In genomic region chr14:88554458-88555286, GRCh38 we compare ENCODE assay signal across 8 cellular contexts. TPM values are rescaled to one million over a fixed set of nuclear protein-coding genes. Genes with fewer than 3 reads are reported as not detected.
DNase-seq lines count a peak whose midpoint lies in the region; ATAC-seq and TF ChIP-seq lines count a peak whose summit lies in the region.

Gene PTPN21 (minus strand): TSS chr14:88555007. CDS start chr14:88550417, 4,590 bp downstream.

- POLR2A ChIA-PET in Panc1 (lab: Charles Lee) = no interaction called here

- peaks cover 36% of the 10 kb centered on the region for H3K4me1 ChIP-seq in GM23248 (ENCODE audit: insufficient read depth)
- H3K4me1 ChIP-seq in Panc1 (ENCODE audit: control insufficient read depth, insufficient read depth, low read length) = peaks cover 18% of the 10 kb centered on the region
- peaks cover 0 to 43% (median 32%) of the 10 kb centered on the region in 4 donors for H3K4me1 ChIP-seq in sigmoid colon

- H3K9me3 ChIP-seq in GM23248 (ENCODE audit: low read depth) (no peaks in the 10 kb centered on the region), Panc1 (ENCODE audit: control insufficient read depth, insufficient read depth, low read depth, low read length) (no peaks in the 10 kb centered on the region), sigmoid colon (no peaks in the 10 kb centered on the region)

- no TSS peak for BruUV-seq in Panc1 (replicated peaks; lab: Mats Ljungman, UMichigan)

- no peak for TF ChIP-seq POLR2A in sigmoid colon (IDR thresholded peaks at IDR 0.05)

- H3K9me3 Mint-ChIP-seq in central memory CD8-positive, alpha-beta T cell = no peaks in the 10 kb centered on the region

- peak within 1 kb of the TSS; percentile 99 for H3K4me2 ChIP-seq in GM23248 (ENCODE audit: unreplicated experiment)

- H3K36me3 Mint-ChIP-seq in central memory CD8-positive, alpha-beta T cell (ENCODE audit: insufficient read depth) = peaks cover 6% of the 10 kb centered on the region

- no peaks in the 10 kb centered on the region for H3K36me3 ChIP-seq in GM23248 (ENCODE audit: low read depth)
- no peaks in the 10 kb centered on the region for H3K36me3 ChIP-seq in Panc1 (ENCODE audit: control insufficient read depth, insufficient read depth, low read length)
- H3K36me3 ChIP-seq in sigmoid colon = peaks cover 0 to 7% (median 0%) of the 10 kb centered on the region in 4 donors

- H3K4me3 ChIP-seq in GM23248 = peak within 1 kb of the TSS; percentile 99
- peak within 1 kb of the TSS; percentile 80 to 83 for H3K4me3 ChIP-seq in Panc1 (ENCODE audit: low read depth in 2 of 2, low read length in 2 of 2)
- H3K4me3 ChIP-seq in sigmoid colon = peak within 1 kb of the TSS; percentile 70 to 80 (median 78)

- H3K79me2 ChIP-seq in GM23248 (ENCODE audit: insufficient read depth) = peaks cover 45% of the 10 kb centered on the region

- peak within 1 kb of the TSS; percentile 85 for H3K9ac ChIP-seq in GM23248

- H3K4me3 Mint-ChIP-seq in central memory CD8-positive, alpha-beta T cell = peak within 1 kb of the TSS; percentile 55

- ATAC-seq in Panc1 (peak; percentile 91), HG02884 (IDR thresholded peaks at IDR 0.05; ENCODE audit: unreplicated experiment) (no peak)
- ATAC-seq in central memory CD8-positive, alpha-beta T cell (replicated peaks; ENCODE audit: extremely low read depth, poor library complexity, severe bottlenecking) = no peak

- intact Hi-C loops in Panc1 (cut with micrococcal nuclease; ENCODE audit: unreplicated experiment) = loop anchor here (10.0 kb wide), 1 partner anchor 60 kb away; no protein-coding TSS in a partner anchor
- intact Hi-C loops in sigmoid colon (cut with DNase I) = loop anchor here (5.0 to 10.0 kb wide), 3 partner anchors 170 to 562 kb away; partner anchors contain the start of genes GALC, SPATA7 and TTC8

- peak; percentile 89 for DNase-seq in Daoy (ENCODE audit: low read depth)
- peak; percentile 88 for DNase-seq in GM23248
- no peak for DNase-seq in Panc1 (ENCODE audit: low read depth, low spot score)
- DNase-seq in central memory CD8-positive, alpha-beta T cell (ENCODE audit: low spot score in 2 of 2) = no peak
- DNase-seq in iPS-NIHi11 (ENCODE audit: low spot score) = peak; percentile 91
- DNase-seq in sigmoid colon = peak; percentile 88
- DNase-seq in NCI-H187 (lab: John Stamatoyannopoulos, UW) = no peak

- in situ Hi-C loops in GM23248 (cut with MboI) (loop anchor here (25.0 kb wide), 1 partner anchor 542 kb away; the partner anchor contains the start of gene GPR65), Panc1 (cut with HindIII; ENCODE audit: low pct_unique_long_range_greater_than_20kb, low sequenced_read_pairs) (no loop called here)

- CTCF ChIA-PET in Panc1 (lab: Charles Lee) = no interaction called here

- peaks cover 29% of the 10 kb centered on the region for H3K4me1 Mint-ChIP-seq in central memory CD8-positive, alpha-beta T cell

- H3K27me3 ChIP-seq in GM23248 (replicated peaks; ENCODE audit: insufficient read depth) (no peaks in the 10 kb centered on the region), Panc1 (ENCODE audit: control insufficient read depth, insufficient read depth, low read length) (no peaks in the 10 kb centered on the region), sigmoid colon (no peaks in the 10 kb centered on the region)

- H4K20me1 ChIP-seq in GM23248 (ENCODE audit: insufficient read depth) = no peaks in the 10 kb centered on the region

- TF ChIP-seq EP300 in sigmoid colon (IDR thresholded peaks at IDR 0.05) = no peak

- no peaks in the 10 kb centered on the region for H3K9me2 ChIP-seq in GM23248 (ENCODE audit: insufficient read depth)

- H3K27ac ChIP-seq in GM23248 (peak within 1 kb of the TSS; percentile 65), Panc1 (ENCODE audit: low read length) (peak within 1 kb of the TSS; percentile 84), sigmoid colon (peak within 1 kb of the TSS; percentile 85 to 93 (median 90))

- no peak within 1 kb of the TSS for H3K27ac Mint-ChIP-seq in central memory CD8-positive, alpha-beta T cell (ENCODE audit: low read depth)

- H2AFZ ChIP-seq in GM23248 = peak within 1 kb of the TSS; percentile 84

- TF ChIP-seq CTCF in Panc1 (IDR thresholded peaks at IDR 0.05) (no peak), sigmoid colon (IDR thresholded peaks at IDR 0.05) (no peak)

- H3K27me3 Mint-ChIP-seq in central memory CD8-positive, alpha-beta T cell = peaks cover 65% of the 10 kb centered on the region

- H3F3A ChIP-seq in GM23248 (ENCODE audit: insufficient read depth) = peaks cover 22% of the 10 kb centered on the region

- WGBS in GM23248 (ENCODE audit: low coverage in 1 of 2, low lambda C conversion rate in 2 of 2, missing lambda C conversion rate in 2 of 2), 2 experiments = 1% methylated on average over 57 to 61 of the region's 103 CpGs
- 1% methylated on average over 103 of the region's 103 CpGs for WGBS in sigmoid colon, 2 donors

RNA-seq across cellular contexts. Expression of gene PTPN21, which starts in this region (rescaled TPM):
- total RNA-seq in Daoy (2014; rRNA removed; shearing (Covaris generic)) = 4.8 and 7.7 TPM in 2 replicates
- total RNA-seq in GM23248 (2014; rRNA removed; shearing (Covaris generic)) = 13.3 and 21.2 TPM in 2 replicates
- polyA plus RNA-seq in GM23248 (2016; fragmentation: Nextera tagmentation; extraction: Ambion mirVana) (5.7 and 7.8 TPM in 2 replicates), sigmoid colon (10 to 100 TPM in 1 of 3 donors, 1 to 10 TPM in 2; 7.3 to 12.6 (median 9.5) TPM)
- total RNA-seq in Panc1 (2021; ENCODE audit: unreplicated experiment) (15.0 TPM), sigmoid colon (10 to 100 TPM; 13.7 to 29.1 (median 17.5) TPM)
- polyA plus RNA-seq in Panc1 (2012; ENCODE audit: insufficient read length) = 11.3 TPM

Comparison
In these comparisons a context has a peak if more than half of its experiments do, and no peak if none do; other contexts are left out.
1. DNase-seq: peak in Daoy (single experiment), GM23248 (single experiment), iPS-NIHi11 (single experiment) and sigmoid colon (single experiment); none in Panc1 (single experiment), central memory CD8-positive, alpha-beta T cell (0 of 2) and NCI-H187 (0 of 2).
2. Peak in every context shown above with its lines, with median percentiles within 50 percentile points of each other: H3K27ac ChIP-seq and H3K4me3 ChIP-seq.